8 cellular contexts compared by ENCODE assay signal in the genomic region with DNA sequence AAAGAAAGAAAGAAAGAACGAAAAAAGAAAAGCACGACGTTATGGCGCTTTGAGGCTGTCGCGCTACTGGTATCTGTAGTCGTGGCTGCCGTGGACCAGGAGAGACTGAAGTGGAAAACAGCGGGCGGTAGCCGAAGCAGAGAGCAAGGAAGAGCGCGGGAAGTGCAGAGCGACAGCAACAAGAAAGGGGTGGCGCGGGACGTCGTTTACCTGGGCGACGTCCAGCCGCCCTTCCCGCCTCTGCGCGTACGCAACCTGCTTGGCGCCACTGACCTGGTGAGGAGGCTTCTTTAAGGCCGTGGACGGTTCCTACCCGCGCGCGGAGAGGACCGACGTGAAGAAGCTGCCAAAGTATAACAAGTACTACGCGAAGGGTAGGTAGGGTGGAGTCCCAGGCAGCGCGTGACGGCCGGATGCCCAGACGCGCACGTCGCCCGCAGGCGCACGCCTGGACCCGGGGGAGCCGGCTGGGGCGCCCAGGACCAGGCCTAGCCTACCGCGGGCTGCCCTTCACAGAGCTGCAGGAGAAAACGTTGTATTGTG. TPM values are rescaled to one million over a fixed set of nuclear protein-coding genes. Genes with fewer than 3 reads are reported as not detected.
DNase-seq lines count a peak whose midpoint lies in the region; ATAC-seq and TF ChIP-seq lines count a peak whose summit lies in the region.

No MANE protein-coding gene starts in this region.

- H3K27me3 Mint-ChIP-seq in activated CD4-positive, alpha-beta T cell treated with anti-CD3 and anti-CD28 coated beads for 36 hours, result no peaks in the 10 kb centered on the region
- H3K27me3 Mint-ChIP-seq in stimulated activated memory B cell treated with anti-CD40 and anti-IgM and Interleukin-4, amounts not matched to agents 10 μg/mL and 1 μg/mL and 100 μg/mL, for 72 hours, result no peaks in the 10 kb centered on the region

- peaks cover 17% of the 10 kb centered on the region for H3K36me3 Mint-ChIP-seq in activated CD4-positive, alpha-beta T cell treated with anti-CD3 and anti-CD28 coated beads for 36 hours (ENCODE audit: low read depth)
- H3K36me3 Mint-ChIP-seq in stimulated activated memory B cell treated with anti-CD40 and anti-IgM and Interleukin-4, amounts not matched to agents 10 μg/mL and 1 μg/mL and 100 μg/mL, for 72 hours, result peaks cover 7% of the 10 kb centered on the region

- peak overlapping the region; percentile 76 for H3K9ac ChIP-seq in mucosa of stomach (ENCODE audit: low read length)

- H3K4me3 Mint-ChIP-seq in activated CD4-positive, alpha-beta T cell treated with anti-CD3 and anti-CD28 coated beads for 36 hours, result peak overlapping the region; percentile 84
- H3K4me3 Mint-ChIP-seq in stimulated activated memory B cell treated with anti-CD40 and anti-IgM and Interleukin-4, amounts not matched to agents 10 μg/mL and 1 μg/mL and 100 μg/mL, for 72 hours, result peak overlapping the region; percentile 88

- H3K4me3 ChIP-seq in BJ (ENCODE audit: low read depth, low read length), result peak overlapping the region; percentile 56
- peak overlapping the region; percentile 10 to 74 (median 59) for H3K4me3 ChIP-seq in dorsolateral prefrontal cortex
- H3K4me3 ChIP-seq in mucosa of stomach (ENCODE audit: low read length), result peak overlapping the region; percentile 55

- peaks cover 26% of the 10 kb centered on the region for H3K4me1 Mint-ChIP-seq in activated CD4-positive, alpha-beta T cell treated with anti-CD3 and anti-CD28 coated beads for 36 hours
- peaks cover 32% of the 10 kb centered on the region for H3K4me1 Mint-ChIP-seq in stimulated activated memory B cell treated with anti-CD40 and anti-IgM and Interleukin-4, amounts not matched to agents 10 μg/mL and 1 μg/mL and 100 μg/mL, for 72 hours

- peak overlapping the region in 3 of 59 donors; percentile 16 to 24 (median 22) for H3K27ac ChIP-seq in dorsolateral prefrontal cortex

- no peak for TF ChIP-seq CTCF in BJ (IDR thresholded peaks at IDR 0.05; ENCODE audit: insufficient read depth, low read depth, low read length)
- no peak for TF ChIP-seq CTCF in dorsolateral prefrontal cortex (IDR thresholded peaks at IDR 0.05 in 54 of 56, conservative IDR thresholded peaks at IDR 0.05 in 2 of 56; ENCODE audit: low read depth in 1 of 56, partially characterized antibody in 56 of 56)

- intact Hi-C loops in activated CD4-positive, alpha-beta T cell treated with anti-CD3 and anti-CD28 coated beads for 36 hours (cut with DNase I, micrococcal nuclease), result loop anchor here (1.0 to 10.0 kb wide), 7 partner anchors 86 to 330 kb away; a partner anchor contains a TSS
- intact Hi-C loops in dorsolateral prefrontal cortex (cut with DNase I), result no loop called here

- DNase-seq in BJ (ENCODE audit: low read depth) (no peak), dorsolateral prefrontal cortex (peak in 6 of 10 donors; percentile 16 to 49 (median 36)), SW 1271 (lab: John Stamatoyannopoulos, UW) (no peak)
- DNase-seq in activated CD4-positive, alpha-beta T cell treated with anti-CD3 and anti-CD28 coated beads for 36 hours, result peak; percentile 82

- H3K27ac Mint-ChIP-seq in activated CD4-positive, alpha-beta T cell treated with anti-CD3 and anti-CD28 coated beads for 36 hours, result peak overlapping the region; percentile 96
- H3K27ac Mint-ChIP-seq in stimulated activated memory B cell treated with anti-CD40 and anti-IgM and Interleukin-4, amounts not matched to agents 10 μg/mL and 1 μg/mL and 100 μg/mL, for 72 hours, result peak overlapping the region; percentile 89

- 0 out of 2 replicates have a peak, but pooled peaks cover 1% of the 10 kb centered on the region for H3K27me3 ChIP-seq in BJ (ENCODE audit: control insufficient read depth, insufficient read depth, low read length)
- peaks cover 0 to 25% (median 3%) of the 10 kb centered on the region in 45 donors for H3K27me3 ChIP-seq in dorsolateral prefrontal cortex
- H3K27me3 ChIP-seq in mucosa of stomach (ENCODE audit: control insufficient read depth, insufficient read depth, low read length), result no peaks in the 10 kb centered on the region

- no peaks in the 10 kb centered on the region for H3K9me3 Mint-ChIP-seq in activated CD4-positive, alpha-beta T cell treated with anti-CD3 and anti-CD28 coated beads for 36 hours (ENCODE audit: low read depth)
- H3K9me3 Mint-ChIP-seq in stimulated activated memory B cell treated with anti-CD40 and anti-IgM and Interleukin-4, amounts not matched to agents 10 μg/mL and 1 μg/mL and 100 μg/mL, for 72 hours, result no peaks in the 10 kb centered on the region

- ATAC-seq in GM19372 (IDR thresholded peaks at IDR 0.05; ENCODE audit: low read depth, unreplicated experiment) (peak; percentile 90), HG03521 (IDR thresholded peaks at IDR 0.05; ENCODE audit: unreplicated experiment) (peak; percentile 94)
- peak; percentile 97 for ATAC-seq in activated CD4-positive, alpha-beta T cell treated with anti-CD3 and anti-CD28 coated beads for 36 hours
- ATAC-seq in stimulated activated memory B cell treated with anti-CD40 and anti-IgM and Interleukin-4, amounts not matched to agents 10 μg/mL and 1 μg/mL and 100 μg/mL, for 72 hours, result peak; percentile 99

- CTCF ChIA-PET in BJ (lab: Yijun Ruan, JAX), result interaction anchor here (0.6 to 2.0 kb wide), 5 partner anchors 15 to 356 kb away, joined by 3 to 11 read pairs (median 3); a partner anchor contains a TSS
- CTCF ChIA-PET in activated CD4-positive, alpha-beta T cell treated with anti-CD3 and anti-CD28 coated beads for 36 hours (lab: Charles Lee), result interaction anchor here (0.7 to 0.9 kb wide), 7 partner anchors 10 to 211 kb away, joined by 3 to 4 read pairs (median 3); a partner anchor contains a TSS

- POLR2A ChIA-PET in BJ (lab: Charles Lee), result interaction anchor here (0.5 kb wide), 1 partner anchor 293 kb away, joined by 3 read pairs; no protein-coding TSS in a partner anchor
- POLR2A ChIA-PET in activated CD4-positive, alpha-beta T cell treated with anti-CD3 and anti-CD28 coated beads for 36 hours (lab: Charles Lee), result interaction anchor here (0.6 to 0.7 kb wide), 2 partner anchors 24 to 88 kb away, joined by 4 to 8 read pairs; no protein-coding TSS in a partner anchor

- no peaks in the 10 kb centered on the region for H3K9me3 ChIP-seq in mucosa of stomach (ENCODE audit: control insufficient read depth, low read length)

- peaks cover 7% of the 10 kb centered on the region for H3K4me1 ChIP-seq in mucosa of stomach (ENCODE audit: control insufficient read depth, insufficient read depth, low read length)

- H3K36me3 ChIP-seq in BJ (ENCODE audit: control insufficient read depth, insufficient read depth, low read length) (no peaks in the 10 kb centered on the region), mucosa of stomach (ENCODE audit: control insufficient read depth, insufficient read depth, low read length) (no peaks in the 10 kb centered on the region)

RNA-seq across cellular contexts. Expression of a gene that starts 15.4 kb away (rescaled TPM):
- 0.29 and 0.43 TPM in 2 replicates for polyA plus RNA-seq in BJ (2011; rRNA removed)
- 0.10 and 0.28 TPM in 2 replicates for polyA minus RNA-seq in BJ (2011; rRNA and poly(A)+ RNA removed)
- 10 to 100 TPM; 13.9 to 18.0 TPM for total RNA-seq in activated CD4-positive, alpha-beta T cell treated with anti-CD3 and anti-CD28 coated beads for 36 hours
- total RNA-seq in dorsolateral prefrontal cortex, result 1 to 10 TPM in 115 of 120 experiments, under 1 TPM in 5; 0.63 to 5.1 (median 2.6) TPM

Comparison
In these comparisons a context has a peak if more than half of its experiments do, and no peak if none do; other contexts are left out.
1. DNase-seq: peak in activated CD4-positive, alpha-beta T cell treated with anti-CD3 and anti-CD28 coated beads for 36 hours (single experiment) and dorsolateral prefrontal cortex (6 of 10); none in BJ (single experiment) and SW 1271 (0 of 2).
2. intact Hi-C loops: an anchor here in activated CD4-positive, alpha-beta T cell treated with anti-CD3 and anti-CD28 coated beads for 36 hours (1.0 to 10.0 kb wide); none called in dorsolateral prefrontal cortex.
3. Peak in every context shown above with its lines, with median percentiles within 50 percentile points of each other: H3K4me3 ChIP-seq and ATAC-seq.